ENCODE assay signal across 8 cellular contexts in genomic region chr1:101506541-101507164, GRCh38.
DNase-seq lines count a peak whose midpoint lies in the region; ATAC-seq and TF ChIP-seq lines count a peak whose summit lies in the region.

No MANE protein-coding gene starts in this region.

- H3K4me1 ChIP-seq in DND-41 (ENCODE audit: insufficient read depth, low read length) (no peaks in the 10 kb centered on the region), Peyer's patch (no peaks in the 10 kb centered on the region), body of pancreas (no peaks in the 10 kb centered on the region), testis (no peaks in the 10 kb centered on the region)

- TF ChIP-seq CTCF in DND-41 (IDR thresholded peaks at IDR 0.05; ENCODE audit: borderline replicate concordance, extremely low read depth, low read length, poor library complexity, severe bottlenecking) (peak; percentile 89), Peyer's patch (IDR thresholded peaks at IDR 0.05) (peak in 5 of 6 experiments; percentile 34 to 68 (median 64)), body of pancreas (IDR thresholded peaks at IDR 0.05) (peak; percentile 40 to 75 (median 54)), testis (IDR thresholded peaks at IDR 0.05) (peak; percentile 7 to 73 (median 42))

- H3K27ac ChIP-seq in DND-41 (ENCODE audit: low read length) (no peak overlapping the region), Peyer's patch (no peak overlapping the region), body of pancreas (no peak overlapping the region), testis (no peak overlapping the region)

- no peak for TF ChIP-seq POLR2A in Peyer's patch (IDR thresholded peaks at IDR 0.05)
- no peak for TF ChIP-seq POLR2A in body of pancreas (IDR thresholded peaks at IDR 0.05)
- TF ChIP-seq POLR2A in testis (IDR thresholded peaks at IDR 0.05), result no peak

- DNase-seq in DND-41 (peak; percentile 63), Peyer's patch (peak in 2 of 3 donors; percentile 20 to 69), body of pancreas (peak; percentile 26 to 46 (median 34)), left lobe of liver (ENCODE audit: low spot score) (no peak), testis (peak; percentile 59)

- H3K79me2 ChIP-seq in DND-41 (ENCODE audit: insufficient read depth, low read length), result no peaks in the 10 kb centered on the region

- H3K4me3 ChIP-seq in DND-41 (ENCODE audit: low read depth in 1 of 2, low read length in 2 of 2) (no peak overlapping the region), Peyer's patch (no peak overlapping the region), body of pancreas (no peak overlapping the region), testis (no peak overlapping the region)

- WGBS in body of pancreas, 2 donors, result 29 to 96% methylated on average over 1 of the region's 1 CpG
- WGBS in testis, 2 donors, result 37 to 86% methylated on average over 1 of the region's 1 CpG

- H3K9me3 ChIP-seq in DND-41 (ENCODE audit: insufficient read depth, low read length, severe bottlenecking), result no peaks in the 10 kb centered on the region
- H3K9me3 ChIP-seq in Peyer's patch, result no peaks in the 10 kb centered on the region
- no peaks in the 10 kb centered on the region for H3K9me3 ChIP-seq in body of pancreas
- H3K9me3 ChIP-seq in testis, result no peaks in the 10 kb centered on the region

- H3K27me3 ChIP-seq in DND-41 (ENCODE audit: insufficient read depth, low read length, poor library complexity) (no peaks in the 10 kb centered on the region), Peyer's patch (no peaks in the 10 kb centered on the region), body of pancreas (no peaks in the 10 kb centered on the region), testis (no peaks in the 10 kb centered on the region)

- H3K36me3 ChIP-seq in DND-41 (ENCODE audit: insufficient read depth, low read length), result no peaks in the 10 kb centered on the region
- H3K36me3 ChIP-seq in Peyer's patch, result no peaks in the 10 kb centered on the region
- no peaks in the 10 kb centered on the region for H3K36me3 ChIP-seq in body of pancreas (replicated peaks in 1 of 2; ENCODE audit: insufficient read depth in 1 of 2, low read depth in 2 of 2)
- no peaks in the 10 kb centered on the region for H3K36me3 ChIP-seq in testis (ENCODE audit: low read depth, missing control alignments)

- no peak overlapping the region for H3K9ac ChIP-seq in DND-41 (ENCODE audit: low read depth, low read length)

- intact Hi-C loops in body of pancreas (cut with DNase I), result no loop called here
- intact Hi-C loops in testis (cut with DNase I; ENCODE audit: low total_unique reads), result no loop called here

- H2AFZ ChIP-seq in DND-41 (ENCODE audit: low read depth, low read length), result no peak overlapping the region

- H3K4me2 ChIP-seq in DND-41 (ENCODE audit: insufficient read depth, low read length), result no peak overlapping the region

- ATAC-seq in DND-41 (ENCODE audit: insufficient read depth, low read depth) (peak; percentile 94), GM19372 (IDR thresholded peaks at IDR 0.05; ENCODE audit: low read depth, unreplicated experiment) (peak; percentile 65), HG03571 (IDR thresholded peaks at IDR 0.05; ENCODE audit: unreplicated experiment) (peak; percentile 64), body of pancreas (peak; percentile 68), left lobe of liver (peak; percentile 86), GM21360 (IDR thresholded peaks at IDR 0.05; ENCODE audit: unreplicated experiment) (no peak)

- no peaks in the 10 kb centered on the region for H4K20me1 ChIP-seq in DND-41 (ENCODE audit: insufficient read depth, low read length)
